17 cellular contexts compared by ENCODE assay signal in genomic region chr22:24697141-24697540, GRCh38.
DNase-seq lines count a peak whose midpoint lies in the region; ATAC-seq and TF ChIP-seq lines count a peak whose summit lies in the region.
"Had no signal": no experiment of that assay in that cellular context is flagged by ENCODE, and none has a peak within 500 bp of the region (broad histone marks: within the 10 kb centered on the region; RNA-seq: fewer than 3 reads in every experiment).

No MANE protein-coding gene starts in this region.

- no peaks in the 10 kb centered on the region for H3K36me3 Mint-ChIP-seq in glutamatergic neuron (ENCODE audit: unreplicated experiment)

- POLR2A ChIA-PET in HEK293T (lab: Yijun Ruan, JAX) = no interaction called here

- H3K4me1 ChIP-seq in colonic mucosa = peaks cover 9% of the 10 kb centered on the region
- peaks cover 44% of the 10 kb centered on the region for H3K4me1 ChIP-seq in lower lobe of right lung
- peaks cover 21 to 47% (median 34%) of the 10 kb centered on the region in 4 donors for H3K4me1 ChIP-seq in stomach

- H3K27ac Mint-ChIP-seq in glutamatergic neuron (ENCODE audit: unreplicated experiment) = no peak overlapping the region
- H3K27ac Mint-ChIP-seq: activated CD8-positive, alpha-beta T cell treated with anti-CD3 and anti-CD28 coated beads, Interleukin-2, amount 10 ng/mL, durations not matched to agents 7 days and 5 days; B cell; T-helper 1 cell treated with Interleukin-12 subunit alpha and Interleukin-12 subunit beta and Interleukin-4 antibody, amounts not matched to agents 30 μg/mL and 1 μg/mL, for 36 hours had no signal

- CTCF ChIA-PET in HEK293T (lab: Yijun Ruan, JAX) = interaction anchor here (0.8 kb wide), 1 partner anchor 9 kb away, joined by 3 read pairs; no protein-coding TSS in a partner anchor

- no peak overlapping the region for H3K9ac ChIP-seq in colonic mucosa (ENCODE audit: low read depth in 2 of 2, low read length in 2 of 2)
- H3K9ac ChIP-seq: GM23248 had no signal

- H3K27me3 ChIP-seq in colonic mucosa (no peaks in the 10 kb centered on the region), lower lobe of right lung (ENCODE audit: low read depth) (no peaks in the 10 kb centered on the region), stomach (peaks cover 0 to 6% (median 0%) of the 10 kb centered on the region in 3 donors)

- no peak overlapping the region for H3K4me3 ChIP-seq in colonic mucosa
- no peak overlapping the region for H3K4me3 ChIP-seq in lower lobe of right lung
- no peak overlapping the region for H3K4me3 ChIP-seq in stomach
- H3K4me3 ChIP-seq: GM23248 had no signal

- no peaks in the 10 kb centered on the region for H3K36me3 ChIP-seq in colonic mucosa
- no peaks in the 10 kb centered on the region for H3K36me3 ChIP-seq in lower lobe of right lung
- no peaks in the 10 kb centered on the region for H3K36me3 ChIP-seq in stomach

- intact Hi-C loops in colonic mucosa (cut with DNase I) = no loop called here
- intact Hi-C loops in lower lobe of right lung (cut with DNase I) = no loop called here
- intact Hi-C loops in stomach (cut with DNase I; ENCODE audit: low total_unique reads) = no loop called here

- TF ChIP-seq CTCF in colonic mucosa (IDR thresholded peaks at IDR 0.05) (no peak), lower lobe of right lung (IDR thresholded peaks at IDR 0.05) (no peak), stomach (IDR thresholded peaks at IDR 0.05) (no peak), glutamatergic neuron (IDR thresholded peaks at IDR 0.05; ENCODE audit: partially characterized antibody, unreplicated experiment) (no peak)

- H3K27ac ChIP-seq in colonic mucosa (peak overlapping the region; percentile 47), lower lobe of right lung (peak overlapping the region; percentile 81), stomach (peak overlapping the region; percentile 37 to 75 (median 62))
- H3K27ac ChIP-seq: GM23248 had no signal

- H3K4me1 Mint-ChIP-seq in glutamatergic neuron (ENCODE audit: low read depth, unreplicated experiment) = peaks cover 5% of the 10 kb centered on the region
- H3K4me1 Mint-ChIP-seq: B cell had no signal

- TF ChIP-seq POLR2A in stomach (IDR thresholded peaks at IDR 0.05) = no peak

- peak; percentile 3 to 9 for ATAC-seq in lower lobe of right lung
- no peak for ATAC-seq in GM21528 (IDR thresholded peaks at IDR 0.05; ENCODE audit: low FRiP score, unreplicated experiment)
- ATAC-seq in GM18861 (IDR thresholded peaks at IDR 0.05; ENCODE audit: unreplicated experiment) = no peak
- no peak for ATAC-seq in HG02885 (IDR thresholded peaks at IDR 0.05; ENCODE audit: poor library complexity, unreplicated experiment)
- ATAC-seq: activated CD8-positive, alpha-beta T cell treated with anti-CD3 and anti-CD28 coated beads, Interleukin-2, amount 10 ng/mL, durations not matched to agents 7 days and 5 days had no signal

- WGBS in stomach, 5 donors = 78 to 95% (median 84%) methylated on average over 7 of the region's 7 CpGs

- H3K27me3 Mint-ChIP-seq in glutamatergic neuron (ENCODE audit: unreplicated experiment) = no peaks in the 10 kb centered on the region

- H3K9me3 ChIP-seq in colonic mucosa (no peaks in the 10 kb centered on the region), lower lobe of right lung (no peaks in the 10 kb centered on the region), stomach (no peaks in the 10 kb centered on the region)

- TF ChIP-seq EP300 in stomach (IDR thresholded peaks at IDR 0.05) = no peak

- H3K4me3 Mint-ChIP-seq in glutamatergic neuron (ENCODE audit: unreplicated experiment) = no peak overlapping the region
- H3K4me3 Mint-ChIP-seq: activated CD8-positive, alpha-beta T cell treated with anti-CD3 and anti-CD28 coated beads, Interleukin-2, amount 10 ng/mL, durations not matched to agents 7 days and 5 days; B cell; T-helper 1 cell treated with Interleukin-12 subunit alpha and Interleukin-12 subunit beta and Interleukin-4 antibody, amounts not matched to agents 30 μg/mL and 1 μg/mL, for 36 hours had no signal

- H3K9me3 Mint-ChIP-seq in glutamatergic neuron (ENCODE audit: unreplicated experiment) = peaks cover 4% of the 10 kb centered on the region
- H3K9me3 Mint-ChIP-seq: T-helper 1 cell treated with Interleukin-12 subunit alpha and Interleukin-12 subunit beta and Interleukin-4 antibody, amounts not matched to agents 30 μg/mL and 1 μg/mL, for 36 hours had no signal

- peak; percentile 5 for DNase-seq in HEK293T (ENCODE audit: extremely low spot score)
- DNase-seq in colonic mucosa = no peak
- no peak for DNase-seq in lower lobe of right lung
- no peak for DNase-seq in stomach
- DNase-seq in glutamatergic neuron = no peak
- DNase-seq: activated CD4-positive, CD25-positive, alpha-beta regulatory T cell; activated CD8-positive, alpha-beta T cell treated with anti-CD3 and anti-CD28 coated beads, Interleukin-2, amount 10 ng/mL, durations not matched to agents 7 days and 5 days; GM23248; NCI-H226; SIG-M5; stimulated activated CD4-positive, alpha-beta T cell treated with anti-CD3 and anti-CD28 coated beads, Interleukin-4, amount 100 ng/mL, for 4 hours; stimulated activated CD8-positive, alpha-beta memory T cell treated with anti-CD3 and anti-CD28 coated beads, Interleukin-4, amount 100 ng/mL, for 48 hours had no signal

TF ChIP-seq in HEK293T, 16 proteins besides CTCF, POLR2A, EP300 and RAD21:
- TF ChIP-seq NFRKB (IDR thresholded peaks at IDR 0.05) = no peak
- no peak for TF ChIP-seq SP1 (IDR thresholded peaks at IDR 0.05)
- TF ChIP-seq ARNT (IDR thresholded peaks at IDR 0.05) = no peak
- no peak for TF ChIP-seq FOXM1 (IDR thresholded peaks at IDR 0.05; ENCODE audit: borderline replicate concordance)
- no peak for TF ChIP-seq CTBP1 (IDR thresholded peaks at IDR 0.05; ENCODE audit: borderline replicate concordance)
- no peak for TF ChIP-seq LEF1 (IDR thresholded peaks at IDR 0.05; ENCODE audit: borderline replicate concordance)
- TF ChIP-seq ELF4 (IDR thresholded peaks at IDR 0.05) = no peak
- TF ChIP-seq BHLHE40 (IDR thresholded peaks at IDR 0.05; ENCODE audit: borderline replicate concordance) = no peak
- no peak for TF ChIP-seq FOXA1 (IDR thresholded peaks at IDR 0.05)
- no peak for TF ChIP-seq HDGF (IDR thresholded peaks at IDR 0.05; ENCODE audit: borderline replicate concordance)
- TF ChIP-seq FOXK2 (IDR thresholded peaks at IDR 0.05) = no peak
- no peak for TF ChIP-seq TARDBP (IDR thresholded peaks at IDR 0.05)
- no peak for TF ChIP-seq L3MBTL2 (conservative IDR thresholded peaks at IDR 0.05)
- TF ChIP-seq SUZ12 (IDR thresholded peaks at IDR 0.05) = no peak
- no peak for TF ChIP-seq PKNOX1 (IDR thresholded peaks at IDR 0.05)
- no peak for TF ChIP-seq ZNF384 (IDR thresholded peaks at IDR 0.05)

Comparison
In these comparisons a context has a peak if more than half of its experiments do, and no peak if none do; other contexts are left out.
1. ATAC-seq: peak in lower lobe of right lung (2 of 2); none in GM21528 (single experiment), GM18861 (single experiment) and HG02885 (single experiment).
2. Peak in every context shown above with its lines, with median percentiles within 50 percentile points of each other: H3K27ac ChIP-seq.